1 cellular context compared by ENCODE assay signal in the genomic region with DNA sequence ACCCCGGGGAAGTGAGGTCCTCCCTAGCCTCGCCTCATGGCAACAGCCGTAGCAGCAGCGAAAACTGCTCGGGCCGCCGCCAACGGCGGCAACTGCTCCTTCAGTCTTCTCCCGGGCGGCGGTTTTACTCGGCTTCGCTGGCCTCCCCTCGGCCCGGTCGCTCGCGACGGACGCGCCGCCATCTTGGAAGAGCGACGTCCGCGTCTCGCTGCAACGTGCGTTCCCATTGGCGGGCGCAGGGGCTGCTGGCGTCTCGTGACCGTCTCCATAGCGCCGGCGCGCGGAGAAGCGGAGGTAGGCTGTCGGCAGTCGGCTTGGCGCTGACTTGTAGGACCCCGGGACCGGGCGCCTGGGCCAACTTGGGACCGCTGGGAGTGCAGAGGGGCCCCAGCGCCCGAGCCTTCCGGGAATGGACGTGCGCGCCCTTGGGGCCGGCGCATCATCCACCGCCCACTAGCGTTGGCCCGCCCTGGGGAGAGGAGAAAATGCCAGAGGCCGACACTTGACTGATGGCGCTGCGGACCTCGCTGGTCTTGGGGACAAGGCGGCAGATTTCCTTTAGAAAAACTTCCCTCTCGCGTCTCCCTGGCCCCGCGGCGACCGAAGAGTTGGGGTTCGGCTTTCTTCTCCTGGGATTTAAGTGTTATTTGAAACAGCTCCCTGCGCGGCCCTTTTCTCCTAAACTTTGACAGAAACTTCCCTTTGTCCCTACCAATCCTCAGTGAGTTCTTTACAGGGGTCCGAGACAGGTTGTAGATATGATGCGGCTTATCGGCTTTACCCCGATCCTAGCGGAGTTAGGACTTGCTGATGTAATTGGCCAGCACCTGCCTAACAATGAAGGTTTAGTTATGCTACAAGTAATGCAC.
TF ChIP-seq lines count a peak whose summit lies in the region.

A gene with protein sequence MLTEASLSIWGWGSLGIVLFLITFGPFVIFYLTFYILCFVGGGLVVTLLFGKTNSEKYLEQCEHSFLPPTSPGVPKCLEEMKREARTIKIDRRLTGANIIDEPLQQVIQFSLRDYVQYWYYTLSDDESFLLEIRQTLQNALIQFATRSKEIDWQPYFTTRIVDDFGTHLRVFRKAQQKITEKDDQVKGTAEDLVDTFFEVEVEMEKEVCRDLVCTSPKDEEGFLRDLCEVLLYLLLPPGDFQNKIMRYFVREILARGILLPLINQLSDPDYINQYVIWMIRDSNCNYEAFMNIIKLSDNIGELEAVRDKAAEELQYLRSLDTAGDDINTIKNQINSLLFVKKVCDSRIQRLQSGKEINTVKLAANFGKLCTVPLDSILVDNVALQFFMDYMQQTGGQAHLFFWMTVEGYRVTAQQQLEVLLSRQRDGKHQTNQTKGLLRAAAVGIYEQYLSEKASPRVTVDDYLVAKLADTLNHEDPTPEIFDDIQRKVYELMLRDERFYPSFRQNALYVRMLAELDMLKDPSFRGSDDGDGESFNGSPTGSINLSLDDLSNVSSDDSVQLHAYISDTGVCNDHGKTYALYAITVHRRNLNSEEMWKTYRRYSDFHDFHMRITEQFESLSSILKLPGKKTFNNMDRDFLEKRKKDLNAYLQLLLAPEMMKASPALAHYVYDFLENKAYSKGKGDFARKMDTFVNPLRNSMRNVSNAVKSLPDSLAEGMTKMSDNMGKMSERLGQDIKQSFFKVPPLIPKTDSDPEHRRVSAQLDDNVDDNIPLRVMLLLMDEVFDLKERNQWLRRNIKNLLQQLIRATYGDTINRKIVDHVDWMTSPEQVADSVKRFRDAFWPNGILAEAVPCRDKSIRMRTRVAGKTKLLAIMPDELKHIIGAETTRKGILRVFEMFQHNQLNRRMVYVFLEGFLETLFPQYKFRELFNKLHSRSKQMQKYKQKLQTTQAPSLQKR (minus strand): TSS at position 193 of the 869 bp plus-strand sequence. CDS start 199 bp downstream, outside the sequence.

TF ChIP-seq in HepG2, 621 proteins besides CTCF, POLR2A, EP300 and RAD21 (continued from another document and continues in another):
- TF ChIP-seq, protein P1, sequence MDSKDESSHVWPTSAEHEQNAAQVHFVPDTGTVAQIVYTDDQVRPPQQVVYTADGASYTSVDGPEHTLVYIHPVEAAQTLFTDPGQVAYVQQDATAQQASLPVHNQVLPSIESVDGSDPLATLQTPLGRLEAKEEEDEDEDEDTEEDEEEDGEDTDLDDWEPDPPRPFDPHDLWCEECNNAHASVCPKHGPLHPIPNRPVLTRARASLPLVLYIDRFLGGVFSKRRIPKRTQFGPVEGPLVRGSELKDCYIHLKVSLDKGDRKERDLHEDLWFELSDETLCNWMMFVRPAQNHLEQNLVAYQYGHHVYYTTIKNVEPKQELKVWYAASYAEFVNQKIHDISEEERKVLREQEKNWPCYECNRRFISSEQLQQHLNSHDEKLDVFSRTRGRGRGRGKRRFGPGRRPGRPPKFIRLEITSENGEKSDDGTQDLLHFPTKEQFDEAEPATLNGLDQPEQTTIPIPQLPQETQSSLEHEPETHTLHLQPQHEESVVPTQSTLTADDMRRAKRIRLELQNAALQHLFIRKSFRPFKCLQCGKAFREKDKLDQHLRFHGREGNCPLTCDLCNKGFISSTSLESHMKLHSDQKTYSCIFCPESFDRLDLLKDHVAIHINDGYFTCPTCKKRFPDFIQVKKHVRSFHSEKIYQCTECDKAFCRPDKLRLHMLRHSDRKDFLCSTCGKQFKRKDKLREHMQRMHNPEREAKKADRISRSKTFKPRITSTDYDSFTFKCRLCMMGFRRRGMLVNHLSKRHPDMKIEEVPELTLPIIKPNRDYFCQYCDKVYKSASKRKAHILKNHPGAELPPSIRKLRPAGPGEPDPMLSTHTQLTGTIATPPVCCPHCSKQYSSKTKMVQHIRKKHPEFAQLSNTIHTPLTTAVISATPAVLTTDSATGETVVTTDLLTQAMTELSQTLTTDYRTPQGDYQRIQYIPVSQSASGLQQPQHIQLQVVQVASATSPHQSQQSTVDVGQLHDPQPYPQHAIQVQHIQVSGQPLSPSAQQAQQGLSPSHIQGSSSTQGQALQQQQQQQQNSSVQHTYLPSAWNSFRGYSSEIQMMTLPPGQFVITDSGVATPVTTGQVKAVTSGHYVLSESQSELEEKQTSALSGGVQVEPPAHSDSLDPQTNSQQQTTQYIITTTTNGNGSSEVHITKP (CRISPR knock-in tag; IDR thresholded peaks at IDR 0.05; ENCODE audit: low read depth), result peak; percentile 49; the same call in 1 of the 2 replicates
- TF ChIP-seq PHF8 (CRISPR knock-in tag; IDR thresholded peaks at IDR 0.05), result peak; percentile 93
- TF ChIP-seq CENPX (CRISPR knock-in tag; IDR thresholded peaks at IDR 0.05), result no peak
- peak; percentile 97 for TF ChIP-seq YY1 (IDR thresholded peaks at IDR 0.05; ENCODE audit: insufficient read depth, insufficient replicate concordance, low read depth, low read length)
- TF ChIP-seq JUND (CRISPR knock-in tag; IDR thresholded peaks at IDR 0.05), result no peak
- TF ChIP-seq GABPA (IDR thresholded peaks at IDR 0.05; ENCODE audit: low read depth, low read length), result no peak
- TF ChIP-seq GABPA (CRISPR knock-in tag; IDR thresholded peaks at IDR 0.05; ENCODE audit: low read depth), result no peak; the same call in 1 of the 2 replicates
- no peak; the same call in 1 of the 2 replicates for TF ChIP-seq ZNF569 (CRISPR knock-in tag; IDR thresholded peaks at IDR 0.05; ENCODE audit: borderline replicate concordance)
- TF ChIP-seq CBX1 (IDR thresholded peaks at IDR 0.05; ENCODE audit: low read depth), result peak; percentile 93
- TF ChIP-seq, protein P2, sequence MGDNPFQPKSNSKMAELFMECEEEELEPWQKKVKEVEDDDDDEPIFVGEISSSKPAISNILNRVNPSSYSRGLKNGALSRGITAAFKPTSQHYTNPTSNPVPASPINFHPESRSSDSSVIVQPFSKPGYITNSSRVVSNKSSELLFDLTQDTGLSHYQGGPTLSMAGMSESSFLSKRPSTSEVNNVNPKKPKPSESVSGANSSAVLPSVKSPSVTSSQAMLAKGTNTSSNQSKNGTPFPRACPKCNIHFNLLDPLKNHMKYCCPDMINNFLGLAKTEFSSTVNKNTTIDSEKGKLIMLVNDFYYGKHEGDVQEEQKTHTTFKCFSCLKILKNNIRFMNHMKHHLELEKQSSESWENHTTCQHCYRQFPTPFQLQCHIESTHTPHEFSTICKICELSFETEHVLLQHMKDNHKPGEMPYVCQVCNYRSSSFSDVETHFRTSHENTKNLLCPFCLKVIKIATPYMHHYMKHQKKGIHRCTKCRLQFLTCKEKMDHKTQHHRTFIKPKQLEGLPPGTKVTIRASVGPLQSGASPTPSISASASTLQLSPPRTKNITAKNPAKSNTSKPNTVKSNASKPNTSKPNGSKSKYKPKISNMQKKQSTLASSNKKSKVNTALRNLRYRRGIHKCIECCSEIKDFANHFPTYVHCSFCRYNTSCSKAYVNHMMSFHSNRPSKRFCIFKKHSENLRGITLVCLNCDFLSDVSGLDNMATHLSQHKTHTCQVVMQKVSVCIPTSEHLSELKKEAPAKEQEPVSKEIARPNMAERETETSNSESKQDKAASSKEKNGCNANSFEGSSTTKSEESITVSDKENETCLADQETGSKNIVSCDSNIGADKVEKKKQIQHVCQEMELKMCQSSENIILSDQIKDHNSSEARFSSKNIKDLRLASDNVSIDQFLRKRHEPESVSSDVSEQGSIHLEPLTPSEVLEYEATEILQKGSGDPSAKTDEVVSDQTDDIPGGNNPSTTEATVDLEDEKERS (CRISPR knock-in tag; IDR thresholded peaks at IDR 0.05), result peak; percentile 72
- no peak for TF ChIP-seq ONECUT2 (CRISPR knock-in tag; IDR thresholded peaks at IDR 0.05)
- no peak for TF ChIP-seq CHCHD3 (CRISPR knock-in tag; IDR thresholded peaks at IDR 0.05)
- TF ChIP-seq, protein P3, sequence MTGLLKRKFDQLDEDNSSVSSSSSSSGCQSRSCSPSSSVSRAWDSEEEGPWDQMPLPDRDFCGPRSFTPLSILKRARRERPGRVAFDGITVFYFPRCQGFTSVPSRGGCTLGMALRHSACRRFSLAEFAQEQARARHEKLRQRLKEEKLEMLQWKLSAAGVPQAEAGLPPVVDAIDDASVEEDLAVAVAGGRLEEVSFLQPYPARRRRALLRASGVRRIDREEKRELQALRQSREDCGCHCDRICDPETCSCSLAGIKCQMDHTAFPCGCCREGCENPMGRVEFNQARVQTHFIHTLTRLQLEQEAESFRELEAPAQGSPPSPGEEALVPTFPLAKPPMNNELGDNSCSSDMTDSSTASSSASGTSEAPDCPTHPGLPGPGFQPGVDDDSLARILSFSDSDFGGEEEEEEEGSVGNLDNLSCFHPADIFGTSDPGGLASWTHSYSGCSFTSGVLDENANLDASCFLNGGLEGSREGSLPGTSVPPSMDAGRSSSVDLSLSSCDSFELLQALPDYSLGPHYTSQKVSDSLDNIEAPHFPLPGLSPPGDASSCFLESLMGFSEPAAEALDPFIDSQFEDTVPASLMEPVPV (CRISPR knock-in tag; IDR thresholded peaks at IDR 0.05), result no peak
- TF ChIP-seq MED1 (CRISPR knock-in tag; IDR thresholded peaks at IDR 0.05), result peak; percentile 42; the same call in 1 of the 2 replicates
- no peak for TF ChIP-seq PCBP1 (IDR thresholded peaks at IDR 0.05; ENCODE audit: borderline replicate concordance, low read depth, low read length)
- TF ChIP-seq, protein P4, sequence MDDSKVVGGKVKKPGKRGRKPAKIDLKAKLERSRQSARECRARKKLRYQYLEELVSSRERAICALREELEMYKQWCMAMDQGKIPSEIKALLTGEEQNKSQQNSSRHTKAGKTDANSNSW (CRISPR knock-in tag; IDR thresholded peaks at IDR 0.05; ENCODE audit: borderline replicate concordance), result no peak
- TF ChIP-seq RBM39 (IDR thresholded peaks at IDR 0.05; ENCODE audit: low read depth, low read length, poor library complexity, severe bottlenecking), result no peak
- TF ChIP-seq, protein P5, sequence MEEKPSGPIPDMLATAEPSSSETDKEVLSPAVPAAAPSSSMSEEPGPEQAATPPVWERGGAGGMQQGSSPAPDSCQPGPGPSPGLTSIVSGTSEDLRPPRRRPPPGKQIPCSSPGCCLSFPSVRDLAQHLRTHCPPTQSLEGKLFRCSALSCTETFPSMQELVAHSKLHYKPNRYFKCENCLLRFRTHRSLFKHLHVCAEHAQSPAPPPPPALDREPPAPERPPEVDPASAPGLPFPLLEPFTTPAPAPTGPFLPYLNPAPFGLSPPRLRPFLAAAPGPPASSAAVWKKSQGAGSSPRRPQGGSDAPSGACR (CRISPR knock-in tag; IDR thresholded peaks at IDR 0.05), result peak; percentile 76; the same call in 1 of the 2 replicates
- TF ChIP-seq ZNF747 (CRISPR knock-in tag; IDR thresholded peaks at IDR 0.05; ENCODE audit: borderline replicate concordance), result peak; percentile 94; the same call in 1 of the 2 replicates
- TF ChIP-seq, protein P6, sequence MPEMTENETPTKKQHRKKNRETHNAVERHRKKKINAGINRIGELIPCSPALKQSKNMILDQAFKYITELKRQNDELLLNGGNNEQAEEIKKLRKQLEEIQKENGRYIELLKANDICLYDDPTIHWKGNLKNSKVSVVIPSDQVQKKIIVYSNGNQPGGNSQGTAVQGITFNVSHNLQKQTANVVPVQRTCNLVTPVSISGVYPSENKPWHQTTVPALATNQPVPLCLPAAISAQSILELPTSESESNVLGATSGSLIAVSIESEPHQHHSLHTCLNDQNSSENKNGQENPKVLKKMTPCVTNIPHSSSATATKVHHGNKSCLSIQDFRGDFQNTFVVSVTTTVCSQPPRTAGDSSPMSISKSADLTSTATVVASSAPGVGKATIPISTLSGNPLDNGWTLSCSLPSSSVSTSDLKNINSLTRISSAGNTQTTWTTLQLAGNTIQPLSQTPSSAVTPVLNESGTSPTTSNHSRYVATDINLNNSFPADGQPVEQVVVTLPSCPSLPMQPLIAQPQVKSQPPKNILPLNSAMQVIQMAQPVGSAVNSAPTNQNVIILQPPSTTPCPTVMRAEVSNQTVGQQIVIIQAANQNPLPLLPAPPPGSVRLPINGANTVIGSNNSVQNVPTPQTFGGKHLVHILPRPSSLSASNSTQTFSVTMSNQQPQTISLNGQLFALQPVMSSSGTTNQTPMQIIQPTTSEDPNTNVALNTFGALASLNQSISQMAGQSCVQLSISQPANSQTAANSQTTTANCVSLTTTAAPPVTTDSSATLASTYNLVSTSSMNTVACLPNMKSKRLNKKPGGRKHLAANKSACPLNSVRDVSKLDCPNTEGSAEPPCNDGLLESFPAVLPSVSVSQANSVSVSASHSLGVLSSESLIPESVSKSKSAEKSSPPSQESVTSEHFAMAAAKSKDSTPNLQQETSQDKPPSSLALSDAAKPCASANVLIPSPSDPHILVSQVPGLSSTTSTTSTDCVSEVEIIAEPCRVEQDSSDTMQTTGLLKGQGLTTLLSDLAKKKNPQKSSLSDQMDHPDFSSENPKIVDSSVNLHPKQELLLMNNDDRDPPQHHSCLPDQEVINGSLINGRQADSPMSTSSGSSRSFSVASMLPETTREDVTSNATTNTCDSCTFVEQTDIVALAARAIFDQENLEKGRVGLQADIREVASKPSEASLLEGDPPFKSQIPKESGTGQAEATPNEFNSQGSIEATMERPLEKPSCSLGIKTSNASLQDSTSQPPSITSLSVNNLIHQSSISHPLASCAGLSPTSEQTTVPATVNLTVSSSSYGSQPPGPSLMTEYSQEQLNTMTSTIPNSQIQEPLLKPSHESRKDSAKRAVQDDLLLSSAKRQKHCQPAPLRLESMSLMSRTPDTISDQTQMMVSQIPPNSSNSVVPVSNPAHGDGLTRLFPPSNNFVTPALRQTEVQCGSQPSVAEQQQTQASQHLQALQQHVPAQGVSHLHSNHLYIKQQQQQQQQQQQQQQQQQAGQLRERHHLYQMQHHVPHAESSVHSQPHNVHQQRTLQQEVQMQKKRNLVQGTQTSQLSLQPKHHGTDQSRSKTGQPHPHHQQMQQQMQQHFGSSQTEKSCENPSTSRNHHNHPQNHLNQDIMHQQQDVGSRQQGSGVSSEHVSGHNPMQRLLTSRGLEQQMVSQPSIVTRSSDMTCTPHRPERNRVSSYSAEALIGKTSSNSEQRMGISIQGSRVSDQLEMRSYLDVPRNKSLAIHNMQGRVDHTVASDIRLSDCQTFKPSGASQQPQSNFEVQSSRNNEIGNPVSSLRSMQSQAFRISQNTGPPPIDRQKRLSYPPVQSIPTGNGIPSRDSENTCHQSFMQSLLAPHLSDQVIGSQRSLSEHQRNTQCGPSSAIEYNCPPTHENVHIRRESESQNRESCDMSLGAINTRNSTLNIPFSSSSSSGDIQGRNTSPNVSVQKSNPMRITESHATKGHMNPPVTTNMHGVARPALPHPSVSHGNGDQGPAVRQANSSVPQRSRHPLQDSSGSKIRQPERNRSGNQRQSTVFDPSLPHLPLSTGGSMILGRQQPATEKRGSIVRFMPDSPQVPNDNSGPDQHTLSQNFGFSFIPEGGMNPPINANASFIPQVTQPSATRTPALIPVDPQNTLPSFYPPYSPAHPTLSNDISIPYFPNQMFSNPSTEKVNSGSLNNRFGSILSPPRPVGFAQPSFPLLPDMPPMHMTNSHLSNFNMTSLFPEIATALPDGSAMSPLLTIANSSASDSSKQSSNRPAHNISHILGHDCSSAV (CRISPR knock-in tag; IDR thresholded peaks at IDR 0.05; ENCODE audit: borderline replicate concordance), result no peak
- no peak for TF ChIP-seq ZNF430 (CRISPR knock-in tag; IDR thresholded peaks at IDR 0.05)
- peak; percentile 30; the same call in 1 of the 2 replicates for TF ChIP-seq GFI1 (CRISPR knock-in tag; IDR thresholded peaks at IDR 0.05; ENCODE audit: borderline replicate concordance)
- TF ChIP-seq GABPB1 (CRISPR knock-in tag; IDR thresholded peaks at IDR 0.05), result peak; percentile 86
- TF ChIP-seq, protein P7, sequence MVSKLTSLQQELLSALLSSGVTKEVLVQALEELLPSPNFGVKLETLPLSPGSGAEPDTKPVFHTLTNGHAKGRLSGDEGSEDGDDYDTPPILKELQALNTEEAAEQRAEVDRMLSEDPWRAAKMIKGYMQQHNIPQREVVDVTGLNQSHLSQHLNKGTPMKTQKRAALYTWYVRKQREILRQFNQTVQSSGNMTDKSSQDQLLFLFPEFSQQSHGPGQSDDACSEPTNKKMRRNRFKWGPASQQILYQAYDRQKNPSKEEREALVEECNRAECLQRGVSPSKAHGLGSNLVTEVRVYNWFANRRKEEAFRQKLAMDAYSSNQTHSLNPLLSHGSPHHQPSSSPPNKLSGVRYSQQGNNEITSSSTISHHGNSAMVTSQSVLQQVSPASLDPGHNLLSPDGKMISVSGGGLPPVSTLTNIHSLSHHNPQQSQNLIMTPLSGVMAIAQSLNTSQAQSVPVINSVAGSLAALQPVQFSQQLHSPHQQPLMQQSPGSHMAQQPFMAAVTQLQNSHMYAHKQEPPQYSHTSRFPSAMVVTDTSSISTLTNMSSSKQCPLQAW (CRISPR knock-in tag; IDR thresholded peaks at IDR 0.05), result peak; percentile 64
- TF ChIP-seq HES4 (CRISPR knock-in tag; IDR thresholded peaks at IDR 0.05; ENCODE audit: borderline replicate concordance), result no peak
- 0 out of 2 replicates have a peak, but pooled peaks have one; percentile 32 for TF ChIP-seq ZNF256 (CRISPR knock-in tag; conservative IDR thresholded peaks at IDR 0.05)
